8 cellular contexts compared by ENCODE assay signal in genomic region chr13:27619711-27620376, GRCh38.
DNase-seq lines count a peak whose midpoint lies in the region; ATAC-seq and TF ChIP-seq lines count a peak whose summit lies in the region.

No MANE protein-coding gene starts in this region.

- DNase-seq in AML-193 (lab: John Stamatoyannopoulos, UW) (peak; percentile 41 to 64), RWPE2 (ENCODE audit: low spot score) (no peak), astrocyte of the spinal cord (ENCODE audit: low read depth, low spot score) (peak; percentile 40), T1000 (lab: John Stamatoyannopoulos, UW) (no peak)
- peak; percentile 8 to 14 for DNase-seq in stimulated activated CD4-positive, alpha-beta T cell treated with anti-CD3 and anti-CD28 coated beads, Interleukin-15, amount 100 ng/mL, for 1 hour (ENCODE audit: low read depth in 1 of 2, low spot score in 1 of 2)

- no peaks in the 10 kb centered on the region for H3K27me3 ChIP-seq in RWPE2 (ENCODE audit: insufficient read depth, poor library complexity, severe bottlenecking)

- in situ Hi-C loops in astrocyte of the spinal cord (cut with HindIII; ENCODE audit: low sequenced_read_pairs): no loop called here

- H3K9me3 ChIP-seq in RWPE2 (ENCODE audit: severe bottlenecking) (no peaks in the 10 kb centered on the region), iPS-18c (ENCODE audit: control insufficient read depth, insufficient read depth, low read length) (no peaks in the 10 kb centered on the region)

- ATAC-seq in GM18907 (IDR thresholded peaks at IDR 0.05; ENCODE audit: unreplicated experiment): peak; percentile 41
- peak; percentile 24 for ATAC-seq in HG03103 (IDR thresholded peaks at IDR 0.05; ENCODE audit: low read depth, unreplicated experiment)
- ATAC-seq in RWPE2 (ENCODE audit: low read depth): peak; percentile 34

- peak overlapping the region; percentile 66 for H3K4me3 ChIP-seq in RWPE2 (ENCODE audit: severe bottlenecking)
- peak overlapping the region; percentile 72 for H3K4me3 ChIP-seq in astrocyte of the spinal cord (ENCODE audit: low read depth, low read length)
- H3K4me3 ChIP-seq in iPS-18c (ENCODE audit: insufficient read depth, low read depth, low read length): peak overlapping the region; percentile 99

- TF ChIP-seq CTCF in RWPE2 (IDR thresholded peaks at IDR 0.05; ENCODE audit: poor library complexity, severe bottlenecking): no peak
- no peak for TF ChIP-seq CTCF in astrocyte of the spinal cord (IDR thresholded peaks at IDR 0.05; ENCODE audit: low read depth, low read length)

- H3K4me1 ChIP-seq in RWPE2 (ENCODE audit: insufficient read depth, poor library complexity, severe bottlenecking): peaks cover 22% of the 10 kb centered on the region

- peaks cover 25% of the 10 kb centered on the region for H3K36me3 ChIP-seq in RWPE2 (ENCODE audit: low read depth)

- peak overlapping the region; percentile 90 for H3K27ac ChIP-seq in RWPE2 (ENCODE audit: poor library complexity, severe bottlenecking)

Comparison
In these comparisons a context has a peak if more than half of its experiments do, and no peak if none do; other contexts are left out.
1. DNase-seq: peak in AML-193 (2 of 2), astrocyte of the spinal cord (single experiment) and stimulated activated CD4-positive, alpha-beta T cell treated with anti-CD3 and anti-CD28 coated beads, Interleukin-15, amount 100 ng/mL, for 1 hour (2 of 2); none in RWPE2 (single experiment) and T1000 (single experiment).
2. Peak in every context shown above with its lines, with median percentiles within 50 percentile points of each other: ATAC-seq and H3K4me3 ChIP-seq.